15 cellular contexts compared by ENCODE assay signal in genomic region chr14:91229005-91229382, GRCh38. TPM values are rescaled to one million over a fixed set of nuclear protein-coding genes. Genes with fewer than 3 reads are reported as not detected.
DNase-seq lines count a peak whose midpoint lies in the region; ATAC-seq and TF ChIP-seq lines count a peak whose summit lies in the region.
"Had no signal": no experiment of that assay in that cellular context is flagged by ENCODE, and none has a peak within 500 bp of the region (broad histone marks: within the 10 kb centered on the region; RNA-seq: fewer than 3 reads in every experiment).

No MANE protein-coding gene starts in this region.

- H3K27ac ChIP-seq in RWPE1 = peak overlapping the region; percentile 64; the same call in 1 of the 2 replicates
- H3K27ac ChIP-seq in stomach = peak overlapping the region in 3 of 5 donors; percentile 18 to 56 (median 46)
- H3K27ac ChIP-seq in mesenchymal stem cell (ENCODE audit: low read length, poor library complexity, severe bottlenecking) = no peak overlapping the region
- H3K27ac ChIP-seq in mammary epithelial cell (ENCODE audit: insufficient read depth, low read depth, low read length) = no peak overlapping the region
- H3K27ac ChIP-seq: breast epithelium, prostate gland, SK-N-MC, upper lobe of right lung had no signal

- H3K4me2 ChIP-seq in mesenchymal stem cell (ENCODE audit: low read length, poor library complexity, severe bottlenecking) = no peak overlapping the region
- H3K4me2 ChIP-seq in mammary epithelial cell (ENCODE audit: insufficient read depth, low read depth, low read length) = no peak overlapping the region

- no peak for TF ChIP-seq POLR2A in stomach (IDR thresholded peaks at IDR 0.05)

- H3K79me2 ChIP-seq in mammary epithelial cell (ENCODE audit: insufficient read depth, low read length) = no peaks in the 10 kb centered on the region

- no peak overlapping the region for H3K14ac ChIP-seq in mesenchymal stem cell (ENCODE audit: low read length in 2 of 2)

- ATAC-seq in HG02763 (IDR thresholded peaks at IDR 0.05; ENCODE audit: unreplicated experiment) = no peak

- TF ChIP-seq CTCF in RWPE1 (conservative IDR thresholded peaks at IDR 0.05; ENCODE audit: low read depth) (no peak), endothelial cell (IDR thresholded peaks at IDR 0.05; ENCODE audit: unreplicated experiment) (no peak), stomach (IDR thresholded peaks at IDR 0.05) (no peak), mammary epithelial cell (conservative IDR thresholded peaks at IDR 0.05 in 1 of 2, IDR thresholded peaks at IDR 0.05 in 1 of 2; ENCODE audit: extremely low read depth in 1 of 2, insufficient read depth in 1 of 2, low read depth in 1 of 2, low read length in 2 of 2) (no peak)

- H4K8ac ChIP-seq in mesenchymal stem cell (ENCODE audit: low read length) = no peak overlapping the region

- no peak overlapping the region for H2AK5ac ChIP-seq in mesenchymal stem cell (ENCODE audit: low read length, severe bottlenecking)

- H3K9ac ChIP-seq in mesenchymal stem cell (ENCODE audit: low read length) (no peak overlapping the region), mammary epithelial cell (ENCODE audit: insufficient read depth, low read length) (no peak overlapping the region)

- TF ChIP-seq EP300 in stomach (IDR thresholded peaks at IDR 0.05) = no peak

- DNase-seq in activated naive CD4-positive, alpha-beta T cell treated with anti-CD3 and anti-CD28 coated beads, Interleukin-2, amount 10 ng/mL, durations not matched to agents 7 days and 5 days = no peak
- no peak for DNase-seq in activated naive CD4-positive, alpha-beta T cell treated with anti-CD3 and anti-CD28 coated beads, Interleukin-2, amount 50 U/mL, for 16 hours
- DNase-seq in RWPE1 (ENCODE audit: low spot score) (no peak), endothelial cell (ENCODE audit: low spot score) (no peak), stomach (no peak), mesenchymal stem cell (no peak), mammary epithelial cell (no peak)
- DNase-seq: DMS79, midbrain, upper lobe of right lung had no signal

- H3K9me3 Mint-ChIP-seq in activated naive CD4-positive, alpha-beta T cell treated with anti-CD3 and anti-CD28 coated beads, Interleukin-2, amount 10 ng/mL, durations not matched to agents 7 days and 5 days = peaks cover 16% of the 10 kb centered on the region
- peaks cover 4% of the 10 kb centered on the region for H3K9me3 Mint-ChIP-seq in endothelial cell (ENCODE audit: unreplicated experiment)

- H2BK120ac ChIP-seq in mesenchymal stem cell (ENCODE audit: low read depth, low read length) = no peak overlapping the region

- peaks cover 0 to 6% (median 2%) of the 10 kb centered on the region in 4 donors for H3K9me3 ChIP-seq in stomach
- peaks cover 6% of the 10 kb centered on the region for H3K9me3 ChIP-seq in mesenchymal stem cell (ENCODE audit: control insufficient read depth, low read length)
- H3K9me3 ChIP-seq in mammary epithelial cell (replicated peaks; ENCODE audit: insufficient read depth, low read length) = no peaks in the 10 kb centered on the region
- H3K9me3 ChIP-seq: prostate gland, upper lobe of right lung had no signal

- H3K27me3 ChIP-seq in stomach (no peaks in the 10 kb centered on the region), mesenchymal stem cell (ENCODE audit: control insufficient read depth in 1 of 2, insufficient read depth in 1 of 2, low read length in 2 of 2) (no peaks in the 10 kb centered on the region), mammary epithelial cell (ENCODE audit: insufficient read depth, low read length) (no peaks in the 10 kb centered on the region)
- H3K27me3 ChIP-seq: breast epithelium, upper lobe of right lung had no signal

- in situ Hi-C loops in mammary epithelial cell (cut with MboI; ENCODE audit: low sequenced_read_pairs in 2 of 2) = no loop called here

- no TSS peak for BruUV-seq in mammary epithelial cell (replicated peaks; lab: Mats Ljungman, UMichigan)

- no peak overlapping the region for H2BK5ac ChIP-seq in mesenchymal stem cell (ENCODE audit: low read depth, low read length, poor library complexity, severe bottlenecking)

- intact Hi-C loops in stomach (cut with DNase I; ENCODE audit: low total_unique reads) (no loop called here), mammary epithelial cell (cut with micrococcal nuclease) (no loop called here)

- no peak overlapping the region for H2BK15ac ChIP-seq in mesenchymal stem cell (ENCODE audit: low read depth, poor library complexity, severe bottlenecking)

- no peak overlapping the region for H3K18ac ChIP-seq in mesenchymal stem cell (ENCODE audit: low read depth in 1 of 2, low read length in 2 of 2)

- dilution Hi-C loops in mammary epithelial cell (cut with HindIII; ENCODE audit: low sequenced_read_pairs) = no loop called here

- peaks cover 88% of the 10 kb centered on the region for H3K4me1 Mint-ChIP-seq in activated naive CD4-positive, alpha-beta T cell treated with anti-CD3 and anti-CD28 coated beads, Interleukin-2, amount 10 ng/mL, durations not matched to agents 7 days and 5 days
- H3K4me1 Mint-ChIP-seq in endothelial cell (ENCODE audit: unreplicated experiment) = peaks cover 58% of the 10 kb centered on the region
- H3K4me1 Mint-ChIP-seq: endodermal cell had no signal

- POLR2A ChIA-PET in RWPE1 (lab: Yijun Ruan, JAX; ENCODE audit: low non-redundant PET) = no interaction called here

- WGBS in stomach, 5 donors = 78 to 100% (median 92%) methylated on average over 1 of the region's 1 CpG
- WGBS in mesenchymal stem cell = 100% methylated on average over 1 of the region's 1 CpG
- WGBS in mammary epithelial cell (ENCODE audit: low coverage, missing lambda C conversion rate) = 100% methylated on average over 1 of the region's 1 CpG

- H3K4me1 ChIP-seq in stomach = peaks cover 0 to 46% (median 4%) of the 10 kb centered on the region in 4 donors
- peaks cover 22% of the 10 kb centered on the region for H3K4me1 ChIP-seq in mesenchymal stem cell (ENCODE audit: control insufficient read depth, insufficient read depth, low read depth, low read length)
- peaks cover 27% of the 10 kb centered on the region for H3K4me1 ChIP-seq in mammary epithelial cell (ENCODE audit: insufficient read depth, low read length)
- H3K4me1 ChIP-seq: breast epithelium, prostate gland had no signal

- CTCF ChIA-PET in activated naive CD4-positive, alpha-beta T cell treated with anti-CD3 and anti-CD28 coated beads, Interleukin-2, amount 10 ng/mL, durations not matched to agents 7 days and 5 days (lab: Charles Lee) = interaction anchor here (0.9 to 5.5 kb wide), 6 partner anchors 12 to 58 kb away, joined by 4 to 47 read pairs (median 6); partner anchors contain the start of gene GPR68
- CTCF ChIA-PET in RWPE1 (lab: Yijun Ruan, JAX) (interaction anchor here (0.6 kb wide), 1 partner anchor 58 kb away, joined by 3 read pairs; no protein-coding TSS in a partner anchor), mammary epithelial cell (lab: Charles Lee; ENCODE audit: low non-redundant PET) (no interaction called here)

- H2AFZ ChIP-seq in mesenchymal stem cell (ENCODE audit: low read depth, low read length) = no peak overlapping the region
- H2AFZ ChIP-seq in mammary epithelial cell (ENCODE audit: low read depth, low read length) = no peak overlapping the region

- H3K79me1 ChIP-seq in mesenchymal stem cell (replicated peaks; ENCODE audit: low read length, poor library complexity, severe bottlenecking) = no peaks in the 10 kb centered on the region

- no peak overlapping the region for H4K91ac ChIP-seq in mesenchymal stem cell (ENCODE audit: low read length)

- peak overlapping the region; percentile 80 for H3K4me3 Mint-ChIP-seq in activated naive CD4-positive, alpha-beta T cell treated with anti-CD3 and anti-CD28 coated beads, Interleukin-2, amount 10 ng/mL, durations not matched to agents 7 days and 5 days
- H3K4me3 Mint-ChIP-seq in endothelial cell (ENCODE audit: unreplicated experiment) = no peak overlapping the region
- H3K4me3 Mint-ChIP-seq: endodermal cell had no signal

- H3K4ac ChIP-seq in mesenchymal stem cell (ENCODE audit: low read depth in 1 of 2, low read length in 2 of 2) = no peak overlapping the region

- no peaks in the 10 kb centered on the region for H4K20me1 ChIP-seq in mammary epithelial cell (ENCODE audit: insufficient read depth, low read length)

- peak overlapping the region; percentile 99 for H3K27ac Mint-ChIP-seq in activated naive CD4-positive, alpha-beta T cell treated with anti-CD3 and anti-CD28 coated beads, Interleukin-2, amount 10 ng/mL, durations not matched to agents 7 days and 5 days
- H3K27ac Mint-ChIP-seq in endothelial cell (ENCODE audit: unreplicated experiment) = peak overlapping the region; percentile 44
- H3K27ac Mint-ChIP-seq: endodermal cell had no signal

- H2BK12ac ChIP-seq in mesenchymal stem cell (ENCODE audit: low read length in 2 of 2) = no peak overlapping the region

- H3K23ac ChIP-seq in mesenchymal stem cell (ENCODE audit: low read length in 2 of 2) = no peak overlapping the region

- H3K27me3 Mint-ChIP-seq in activated naive CD4-positive, alpha-beta T cell treated with anti-CD3 and anti-CD28 coated beads, Interleukin-2, amount 10 ng/mL, durations not matched to agents 7 days and 5 days = no peaks in the 10 kb centered on the region
- peaks cover 11% of the 10 kb centered on the region for H3K27me3 Mint-ChIP-seq in endothelial cell (ENCODE audit: unreplicated experiment)

- peaks cover 70% of the 10 kb centered on the region for H3K36me3 Mint-ChIP-seq in activated naive CD4-positive, alpha-beta T cell treated with anti-CD3 and anti-CD28 coated beads, Interleukin-2, amount 10 ng/mL, durations not matched to agents 7 days and 5 days
- H3K36me3 Mint-ChIP-seq in endothelial cell (ENCODE audit: low read depth, unreplicated experiment) = peaks cover 40% of the 10 kb centered on the region

- peaks cover 4 to 64% (median 56%) of the 10 kb centered on the region in 4 donors for H3K36me3 ChIP-seq in stomach
- peaks cover 17 to 58% of the 10 kb centered on the region in 2 experiments for H3K36me3 ChIP-seq in mesenchymal stem cell (ENCODE audit: control insufficient read depth in 1 of 2, insufficient read depth in 2 of 2, low read depth in 1 of 2, low read length in 2 of 2)
- H3K36me3 ChIP-seq in mammary epithelial cell (ENCODE audit: insufficient read depth, low read length) = no peaks in the 10 kb centered on the region
- H3K36me3 ChIP-seq: breast epithelium, prostate gland had no signal

- no peak overlapping the region for H3K4me3 ChIP-seq in stomach
- no peak overlapping the region for H3K4me3 ChIP-seq in mesenchymal stem cell (ENCODE audit: insufficient read depth in 1 of 2, low read depth in 1 of 2, low read length in 2 of 2)
- H3K4me3 ChIP-seq in mammary epithelial cell (replicated peaks in 1 of 3; ENCODE audit: insufficient read depth in 1 of 3, low read depth in 2 of 3, low read length in 3 of 3) = no peak overlapping the region
- H3K4me3 ChIP-seq: breast epithelium, prostate gland, SK-N-MC, upper lobe of right lung had no signal

RNA-seq across cellular contexts. Expression of gene GPR68, which starts 15.5 kb away (rescaled TPM):
- total RNA-seq in endothelial cell (ENCODE audit: unreplicated experiment) (5.4 TPM), stomach (10 to 100 TPM in 2 of 5 donors, 1 to 10 TPM in 1, not detected in 2; 4.0 to 19.3 (median 11.0) TPM), mammary epithelial cell (under 1 TPM in 1 of 2 donors, not detected in 1; 0.83 TPM)
- polyA plus RNA-seq in stomach (10 to 100 TPM in 1 of 3 donors, 1 to 10 TPM in 2; 1.9 to 10.9 (median 7.2) TPM), mammary epithelial cell (0.06 TPM)
- polyA plus RNA-seq in mesenchymal stem cell (2013, experiment 1 of 2) = 0.73 TPM
- polyA plus RNA-seq in mesenchymal stem cell (2013, experiment 2 of 2) = 0.55 TPM
- not detected for polyA minus RNA-seq in mammary epithelial cell

Comparison
In these comparisons a context has a peak if more than half of its experiments do, and no peak if none do; other contexts are left out.
1. H3K27ac ChIP-seq: peak in RWPE1 (single experiment) and stomach (3 of 5); none in mesenchymal stem cell (single experiment) and mammary epithelial cell (single experiment).